In the genomic region with DNA sequence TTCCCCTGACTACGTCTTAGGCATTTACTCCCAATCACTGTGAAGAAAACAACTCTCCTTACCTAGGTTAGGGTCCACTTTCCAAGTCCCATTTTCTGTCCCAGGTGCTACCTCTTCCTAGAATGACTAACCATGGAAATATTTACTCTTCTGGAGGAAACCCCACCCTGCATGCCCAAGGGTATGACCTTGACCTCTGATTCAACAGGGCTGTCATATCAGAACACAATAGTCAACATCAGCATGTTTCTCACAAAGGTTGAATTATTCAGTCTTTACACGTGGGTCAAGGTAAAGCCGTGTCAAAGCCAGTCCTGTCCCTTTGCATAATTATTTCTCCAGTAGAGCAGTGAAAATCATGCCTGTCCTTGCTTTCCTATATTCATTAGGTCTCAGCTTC, we compare ENCODE assay signal across 1 cellular context.
TF ChIP-seq lines count a peak whose summit lies in the region.

No MANE protein-coding gene starts in this region.

TF ChIP-seq in HepG2, 621 proteins besides CTCF, POLR2A, EP300 and RAD21 (continued from another document and continues in another):
- TF ChIP-seq, protein P1, sequence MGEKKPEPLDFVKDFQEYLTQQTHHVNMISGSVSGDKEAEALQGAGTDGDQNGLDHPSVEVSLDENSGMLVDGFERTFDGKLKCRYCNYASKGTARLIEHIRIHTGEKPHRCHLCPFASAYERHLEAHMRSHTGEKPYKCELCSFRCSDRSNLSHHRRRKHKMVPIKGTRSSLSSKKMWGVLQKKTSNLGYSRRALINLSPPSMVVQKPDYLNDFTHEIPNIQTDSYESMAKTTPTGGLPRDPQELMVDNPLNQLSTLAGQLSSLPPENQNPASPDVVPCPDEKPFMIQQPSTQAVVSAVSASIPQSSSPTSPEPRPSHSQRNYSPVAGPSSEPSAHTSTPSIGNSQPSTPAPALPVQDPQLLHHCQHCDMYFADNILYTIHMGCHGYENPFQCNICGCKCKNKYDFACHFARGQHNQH (CRISPR knock-in tag; IDR thresholded peaks at IDR 0.05), result no peak
- no peak for TF ChIP-seq POGZ (CRISPR knock-in tag; IDR thresholded peaks at IDR 0.05)
- TF ChIP-seq ELF3 (CRISPR knock-in tag; IDR thresholded peaks at IDR 0.05), result peak; percentile 46; the same call in 1 of the 2 replicates
- no peak for TF ChIP-seq EED (CRISPR knock-in tag; IDR thresholded peaks at IDR 0.05)
- TF ChIP-seq FOSL2 (CRISPR knock-in tag; IDR thresholded peaks at IDR 0.05), result peak; percentile 98
- no peak for TF ChIP-seq NAIF1 (CRISPR knock-in tag; IDR thresholded peaks at IDR 0.05; ENCODE audit: borderline replicate concordance)
- no peak for TF ChIP-seq SETDB1 (CRISPR knock-in tag; IDR thresholded peaks at IDR 0.05; ENCODE audit: borderline replicate concordance)
- TF ChIP-seq, protein P2, sequence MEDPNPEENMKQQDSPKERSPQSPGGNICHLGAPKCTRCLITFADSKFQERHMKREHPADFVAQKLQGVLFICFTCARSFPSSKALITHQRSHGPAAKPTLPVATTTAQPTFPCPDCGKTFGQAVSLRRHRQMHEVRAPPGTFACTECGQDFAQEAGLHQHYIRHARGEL (CRISPR knock-in tag; IDR thresholded peaks at IDR 0.05), result no peak
- TF ChIP-seq PRDM10 (CRISPR knock-in tag; IDR thresholded peaks at IDR 0.05; ENCODE audit: low read depth), result no peak
- no peak for TF ChIP-seq RBFOX2 (IDR thresholded peaks at IDR 0.05; ENCODE audit: low read depth, low read length)
- TF ChIP-seq CHD2 (IDR thresholded peaks at IDR 0.05; ENCODE audit: low read depth, low read length), result no peak
- no peak for TF ChIP-seq ZNF737 (CRISPR knock-in tag; IDR thresholded peaks at IDR 0.05; ENCODE audit: borderline replicate concordance)
- TF ChIP-seq FOXP1 (IDR thresholded peaks at IDR 0.05), result no peak
- peak; percentile 74 for TF ChIP-seq FOXP1 (CRISPR knock-in tag; IDR thresholded peaks at IDR 0.05)
- TF ChIP-seq NFKBIZ (CRISPR knock-in tag; IDR thresholded peaks at IDR 0.05), result no peak; the same call in 1 of the 2 replicates
- TF ChIP-seq, protein P3, sequence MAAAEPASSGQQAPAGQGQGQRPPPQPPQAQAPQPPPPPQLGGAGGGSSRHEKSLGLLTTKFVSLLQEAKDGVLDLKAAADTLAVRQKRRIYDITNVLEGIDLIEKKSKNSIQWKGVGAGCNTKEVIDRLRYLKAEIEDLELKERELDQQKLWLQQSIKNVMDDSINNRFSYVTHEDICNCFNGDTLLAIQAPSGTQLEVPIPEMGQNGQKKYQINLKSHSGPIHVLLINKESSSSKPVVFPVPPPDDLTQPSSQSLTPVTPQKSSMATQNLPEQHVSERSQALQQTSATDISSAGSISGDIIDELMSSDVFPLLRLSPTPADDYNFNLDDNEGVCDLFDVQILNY (CRISPR knock-in tag; conservative IDR thresholded peaks at IDR 0.05), result no peak
- no peak for TF ChIP-seq RBM39 (IDR thresholded peaks at IDR 0.05; ENCODE audit: low read depth, low read length, poor library complexity, severe bottlenecking)
- no peak for TF ChIP-seq ZNF552 (CRISPR knock-in tag; IDR thresholded peaks at IDR 0.05; ENCODE audit: borderline replicate concordance)
- no peak for TF ChIP-seq TP53 (CRISPR knock-in tag; conservative IDR thresholded peaks at IDR 0.05)
- no peak for TF ChIP-seq ZNF790 (CRISPR knock-in tag; IDR thresholded peaks at IDR 0.05; ENCODE audit: borderline replicate concordance)
- TF ChIP-seq DPF2 (CRISPR knock-in tag; IDR thresholded peaks at IDR 0.05; ENCODE audit: borderline replicate concordance, low read depth), result 0 out of 2 replicates have a peak, but pooled peaks have one; percentile 25
- TF ChIP-seq NPAS2 (CRISPR knock-in tag; IDR thresholded peaks at IDR 0.05; ENCODE audit: borderline replicate concordance), result no peak
- TF ChIP-seq YEATS2 (CRISPR knock-in tag; IDR thresholded peaks at IDR 0.05; ENCODE audit: borderline replicate concordance), result no peak
- no peak for TF ChIP-seq NCOA5 (CRISPR knock-in tag; IDR thresholded peaks at IDR 0.05)
- TF ChIP-seq MAFG (CRISPR knock-in tag; IDR thresholded peaks at IDR 0.05), result no peak
- TF ChIP-seq ZNF720 (CRISPR knock-in tag; IDR thresholded peaks at IDR 0.05), result no peak
- no peak for TF ChIP-seq KLF11 (CRISPR knock-in tag; IDR thresholded peaks at IDR 0.05)
- TF ChIP-seq ZNF543 (CRISPR knock-in tag; IDR thresholded peaks at IDR 0.05), result no peak
- TF ChIP-seq BHLHE40 (IDR thresholded peaks at IDR 0.05; ENCODE audit: low read length), result no peak
- no peak for TF ChIP-seq ZNF761 (CRISPR knock-in tag; conservative IDR thresholded peaks at IDR 0.05)
- TF ChIP-seq PAXIP1 (CRISPR knock-in tag; conservative IDR thresholded peaks at IDR 0.05), result peak; percentile 41; the same call in 1 of the 2 replicates
- peak; percentile 95 for TF ChIP-seq BCL6 (CRISPR knock-in tag; IDR thresholded peaks at IDR 0.05)
- TF ChIP-seq PAWR (CRISPR knock-in tag; IDR thresholded peaks at IDR 0.05; ENCODE audit: borderline replicate concordance), result no peak
- TF ChIP-seq JDP2 (CRISPR knock-in tag; IDR thresholded peaks at IDR 0.05; ENCODE audit: borderline replicate concordance), result no peak
- no peak for TF ChIP-seq ZNF318 (CRISPR knock-in tag; IDR thresholded peaks at IDR 0.05)
- no peak for TF ChIP-seq ZMAT3 (CRISPR knock-in tag; conservative IDR thresholded peaks at IDR 0.05)
- TF ChIP-seq CCDC6 (CRISPR knock-in tag; IDR thresholded peaks at IDR 0.05), result no peak
- peak; percentile 83; the same call in 1 of the 2 replicates for TF ChIP-seq FOXK1 (CRISPR knock-in tag; IDR thresholded peaks at IDR 0.05; ENCODE audit: borderline replicate concordance, low read depth)
- TF ChIP-seq ZNF678 (CRISPR knock-in tag; IDR thresholded peaks at IDR 0.05), result no peak
- no peak for TF ChIP-seq NFATC3 (CRISPR knock-in tag; IDR thresholded peaks at IDR 0.05)
- no peak for TF ChIP-seq PHF20 (CRISPR knock-in tag; IDR thresholded peaks at IDR 0.05)
- TF ChIP-seq RFX3 (CRISPR knock-in tag; IDR thresholded peaks at IDR 0.05), result no peak
- TF ChIP-seq KAT8 (CRISPR knock-in tag; IDR thresholded peaks at IDR 0.05), result 0 out of 2 replicates have a peak, but pooled peaks have one; percentile 40
- peak; percentile 70 for TF ChIP-seq MAFF (IDR thresholded peaks at IDR 0.05; ENCODE audit: low read depth, low read length)
- no peak for TF ChIP-seq ZNF782 (CRISPR knock-in tag; IDR thresholded peaks at IDR 0.05; ENCODE audit: borderline replicate concordance)
- TF ChIP-seq, protein P4, sequence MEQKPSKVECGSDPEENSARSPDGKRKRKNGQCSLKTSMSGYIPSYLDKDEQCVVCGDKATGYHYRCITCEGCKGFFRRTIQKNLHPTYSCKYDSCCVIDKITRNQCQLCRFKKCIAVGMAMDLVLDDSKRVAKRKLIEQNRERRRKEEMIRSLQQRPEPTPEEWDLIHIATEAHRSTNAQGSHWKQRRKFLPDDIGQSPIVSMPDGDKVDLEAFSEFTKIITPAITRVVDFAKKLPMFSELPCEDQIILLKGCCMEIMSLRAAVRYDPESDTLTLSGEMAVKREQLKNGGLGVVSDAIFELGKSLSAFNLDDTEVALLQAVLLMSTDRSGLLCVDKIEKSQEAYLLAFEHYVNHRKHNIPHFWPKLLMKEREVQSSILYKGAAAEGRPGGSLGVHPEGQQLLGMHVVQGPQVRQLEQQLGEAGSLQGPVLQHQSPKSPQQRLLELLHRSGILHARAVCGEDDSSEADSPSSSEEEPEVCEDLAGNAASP (CRISPR knock-in tag; IDR thresholded peaks at IDR 0.05; ENCODE audit: borderline replicate concordance), result peak; percentile 55; the same call in 1 of the 2 replicates
- TF ChIP-seq RBM22 (optimal IDR thresholded peaks at IDR 0.05; ENCODE audit: low read length), result no peak
